Comparison of ENCODE assay signal across 7 cellular contexts in genomic region chr9:93576296-93577044, GRCh38. TPM values are rescaled to one million over a fixed set of nuclear protein-coding genes. Genes with fewer than 3 reads are reported as not detected.
A peak's percentile ranks its signal among the peaks of the same experiment; 100 is the strongest.
DNase-seq lines count a peak whose midpoint lies in the region; ATAC-seq and TF ChIP-seq lines count a peak whose summit lies in the region.

PHF2 (plus strand) TSS chr9:93576584; CDS start chr9:93576774, 190 bp downstream.

- H3K4me3 ChIP-seq in lung = peak within 1 kb of the TSS; percentile 88

- no peak for TF ChIP-seq CTCF in lung (IDR thresholded peaks at IDR 0.05; ENCODE audit: control extremely low read depth, extremely low read depth)

- H3K4me1 Mint-ChIP-seq in T-helper 2 cell treated with Interferon-gamma antibody and Interleukin-4, amounts not matched to agents 5 μg/mL and 100 μg/mL, for 36 hours (ENCODE audit: low read depth) = peaks cover 22% of the 10 kb centered on the region
- H3K4me1 Mint-ChIP-seq in stimulated activated naive CD8-positive, alpha-beta T cell treated with anti-CD3 and anti-CD28 coated beads, Interleukin-15, Interleukin-2, amounts not matched to agents 100 ng/mL and 50 ng/mL, for 24 hours (ENCODE audit: low read depth) = peaks cover 27% of the 10 kb centered on the region

- peak; percentile 40 for DNase-seq in T-helper 2 cell treated with Interferon-gamma antibody and Interleukin-4, amounts not matched to agents 5 μg/mL and 100 μg/mL, for 36 hours (ENCODE audit: low spot score)
- DNase-seq in dermis blood vessel endothelial cell = peak; percentile 44
- no peak for DNase-seq in lung (ENCODE audit: low spot score)

- H3K36me3 ChIP-seq in lung (ENCODE audit: control insufficient read depth in 2 of 2, insufficient read depth in 2 of 2, low read length in 2 of 2) = no peaks in the 10 kb centered on the region

- peaks cover 4 to 32% of the 10 kb centered on the region in 2 donors for H3K4me1 ChIP-seq in lung (ENCODE audit: control insufficient read depth in 2 of 2, insufficient read depth in 2 of 2, low read length in 2 of 2)

- peaks cover 9% of the 10 kb centered on the region for H3K36me3 Mint-ChIP-seq in T-helper 2 cell treated with Interferon-gamma antibody and Interleukin-4, amounts not matched to agents 5 μg/mL and 100 μg/mL, for 36 hours (ENCODE audit: low read depth)
- H3K36me3 Mint-ChIP-seq in stimulated activated naive CD8-positive, alpha-beta T cell treated with anti-CD3 and anti-CD28 coated beads, Interleukin-15, Interleukin-2, amounts not matched to agents 100 ng/mL and 50 ng/mL, for 24 hours (ENCODE audit: low read depth) = no peaks in the 10 kb centered on the region

- H3K27ac Mint-ChIP-seq in T-helper 2 cell treated with Interferon-gamma antibody and Interleukin-4, amounts not matched to agents 5 μg/mL and 100 μg/mL, for 36 hours = peak within 1 kb of the TSS; percentile 89
- peak within 1 kb of the TSS; percentile 90 for H3K27ac Mint-ChIP-seq in stimulated activated naive CD8-positive, alpha-beta T cell treated with anti-CD3 and anti-CD28 coated beads, Interleukin-15, Interleukin-2, amounts not matched to agents 100 ng/mL and 50 ng/mL, for 24 hours

- H3K9me3 ChIP-seq in lung (ENCODE audit: control insufficient read depth in 2 of 2, insufficient read depth in 1 of 2, low read length in 1 of 2) = no peaks in the 10 kb centered on the region

- peak; percentile 41 for ATAC-seq in GM18502 (IDR thresholded peaks at IDR 0.05; ENCODE audit: poor library complexity, unreplicated experiment)
- peak; percentile 40 for ATAC-seq in HG03039 (IDR thresholded peaks at IDR 0.05; ENCODE audit: unreplicated experiment)
- ATAC-seq in lung (ENCODE audit: insufficient read depth, low FRiP score) = peak; percentile 51
- no peak for ATAC-seq in HG02938 (IDR thresholded peaks at IDR 0.05; ENCODE audit: unreplicated experiment)

- 0 to 1% methylated on average over 47 to 134 of the region's 134 CpGs for WGBS in lung, 2 donors

- no peaks in the 10 kb centered on the region for H3K27me3 Mint-ChIP-seq in T-helper 2 cell treated with Interferon-gamma antibody and Interleukin-4, amounts not matched to agents 5 μg/mL and 100 μg/mL, for 36 hours (ENCODE audit: low read depth)
- no peaks in the 10 kb centered on the region for H3K27me3 Mint-ChIP-seq in stimulated activated naive CD8-positive, alpha-beta T cell treated with anti-CD3 and anti-CD28 coated beads, Interleukin-15, Interleukin-2, amounts not matched to agents 100 ng/mL and 50 ng/mL, for 24 hours

- peak within 1 kb of the TSS; percentile 88 for H3K4me3 Mint-ChIP-seq in T-helper 2 cell treated with Interferon-gamma antibody and Interleukin-4, amounts not matched to agents 5 μg/mL and 100 μg/mL, for 36 hours
- peak within 1 kb of the TSS; percentile 89 for H3K4me3 Mint-ChIP-seq in stimulated activated naive CD8-positive, alpha-beta T cell treated with anti-CD3 and anti-CD28 coated beads, Interleukin-15, Interleukin-2, amounts not matched to agents 100 ng/mL and 50 ng/mL, for 24 hours

- H3K27me3 ChIP-seq in lung (ENCODE audit: control insufficient read depth, insufficient read depth) = no peaks in the 10 kb centered on the region

- H3K27ac ChIP-seq in lung (ENCODE audit: low read depth in 1 of 2, low read length in 1 of 2) = peak within 1 kb of the TSS; percentile 89 to 94

- no peaks in the 10 kb centered on the region for H3K9me3 Mint-ChIP-seq in T-helper 2 cell treated with Interferon-gamma antibody and Interleukin-4, amounts not matched to agents 5 μg/mL and 100 μg/mL, for 36 hours
- H3K9me3 Mint-ChIP-seq in stimulated activated naive CD8-positive, alpha-beta T cell treated with anti-CD3 and anti-CD28 coated beads, Interleukin-15, Interleukin-2, amounts not matched to agents 100 ng/mL and 50 ng/mL, for 24 hours = no peaks in the 10 kb centered on the region

RNA-seq across cellular contexts. Expression of gene PHF2, which starts in this region (rescaled TPM):
- total RNA-seq in dermis blood vessel endothelial cell (16.0 and 16.3 TPM in 2 replicates), lung (10 to 100 TPM; 33.3 to 33.6 TPM)
- polyA plus RNA-seq in lung = 10 to 100 TPM; 20.1 to 27.1 TPM
